1 cellular context compared by ENCODE assay signal in the genomic region with DNA sequence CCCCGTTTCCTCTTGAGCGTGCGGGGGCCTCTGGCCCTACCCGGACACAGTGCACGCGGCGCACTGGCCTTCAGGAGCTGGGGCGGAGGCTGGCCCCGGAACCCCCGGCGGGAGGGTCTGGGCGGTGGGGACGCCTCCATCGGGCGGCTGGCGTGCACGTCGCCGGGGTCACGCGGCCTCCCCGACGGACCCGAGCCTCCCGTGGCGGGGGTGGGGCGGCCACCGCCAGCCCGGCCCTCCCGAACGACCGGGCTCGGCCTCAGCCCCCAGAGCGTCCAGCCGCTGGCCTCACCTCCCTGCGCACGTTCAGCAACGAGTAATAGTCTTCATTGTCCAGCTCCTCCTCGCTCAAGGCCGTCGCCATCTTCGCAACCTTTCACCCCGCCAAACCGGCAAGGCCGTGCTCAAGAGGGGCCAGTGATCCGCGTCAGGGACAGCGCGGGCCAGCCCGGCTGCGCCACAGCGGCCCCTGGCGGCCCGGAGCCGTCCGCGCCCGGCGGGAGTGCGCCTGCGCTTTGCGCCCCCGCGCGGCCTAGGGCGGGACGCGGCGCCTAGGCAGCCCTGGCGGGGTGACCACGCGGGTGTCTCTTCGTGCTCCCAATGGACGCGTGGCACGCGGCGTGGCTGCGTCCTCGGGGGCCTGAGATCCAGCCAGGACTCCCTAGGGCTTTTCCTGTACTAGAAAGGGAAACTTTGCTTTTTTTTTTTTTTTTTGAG.
TF ChIP-seq lines count a peak whose summit lies in the region.

A gene with protein sequence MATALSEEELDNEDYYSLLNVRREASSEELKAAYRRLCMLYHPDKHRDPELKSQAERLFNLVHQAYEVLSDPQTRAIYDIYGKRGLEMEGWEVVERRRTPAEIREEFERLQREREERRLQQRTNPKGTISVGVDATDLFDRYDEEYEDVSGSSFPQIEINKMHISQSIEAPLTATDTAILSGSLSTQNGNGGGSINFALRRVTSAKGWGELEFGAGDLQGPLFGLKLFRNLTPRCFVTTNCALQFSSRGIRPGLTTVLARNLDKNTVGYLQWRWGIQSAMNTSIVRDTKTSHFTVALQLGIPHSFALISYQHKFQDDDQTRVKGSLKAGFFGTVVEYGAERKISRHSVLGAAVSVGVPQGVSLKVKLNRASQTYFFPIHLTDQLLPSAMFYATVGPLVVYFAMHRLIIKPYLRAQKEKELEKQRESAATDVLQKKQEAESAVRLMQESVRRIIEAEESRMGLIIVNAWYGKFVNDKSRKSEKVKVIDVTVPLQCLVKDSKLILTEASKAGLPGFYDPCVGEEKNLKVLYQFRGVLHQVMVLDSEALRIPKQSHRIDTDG (minus strand): TSS at position 380 of the 717 bp plus-strand sequence. CDS start 16 bp downstream, at position 364.

TF ChIP-seq in K562, 482 proteins besides CTCF, POLR2A, EP300 and RAD21 (continued from another document and continues in another):
- TF ChIP-seq MEF2D (tag; conservative IDR thresholded peaks at IDR 0.05; ENCODE audit: low read depth), result 0 out of 2 replicates have a peak, but pooled peaks have one; percentile 44
- peak; percentile 77; the same call in 1 of the 2 replicates for TF ChIP-seq SRSF3 (IDR thresholded peaks at IDR 0.05; ENCODE audit: insufficient read depth, low read length)
- TF ChIP-seq ZNF77 (CRISPR knock-in tag; IDR thresholded peaks at IDR 0.05), result no peak
- peak; percentile 82 for TF ChIP-seq ZNF121 (CRISPR knock-in tag; conservative IDR thresholded peaks at IDR 0.05)
- 0 out of 2 replicates have a peak, but pooled peaks have one; percentile 67 for TF ChIP-seq ZBTB17 (CRISPR knock-in tag; IDR thresholded peaks at IDR 0.05)
- TF ChIP-seq BRD4 (IDR thresholded peaks at IDR 0.05), result peak; percentile 85
- TF ChIP-seq USF1 (CRISPR knock-in tag; IDR thresholded peaks at IDR 0.05), result peak; percentile 49
- peak; percentile 84; the same call in 1 of the 2 replicates for TF ChIP-seq CBX1 (IDR thresholded peaks at IDR 0.05; ENCODE audit: low read depth)
- no peak for TF ChIP-seq HDGF (IDR thresholded peaks at IDR 0.05)
- peak; percentile 50 for TF ChIP-seq RBM39 (optimal IDR thresholded peaks at IDR 0.05; ENCODE audit: low read depth, low read length)
- TF ChIP-seq KDM5B (IDR thresholded peaks at IDR 0.05; ENCODE audit: insufficient replicate concordance, low read depth, low read length), result peak; percentile 65
- TF ChIP-seq POLR2G (IDR thresholded peaks at IDR 0.05; ENCODE audit: low read depth, low read length), result peak; percentile 94
- TF ChIP-seq ZNF277 (CRISPR knock-in tag; IDR thresholded peaks at IDR 0.05; ENCODE audit: borderline replicate concordance), result no peak
- peak; percentile 86 for TF ChIP-seq EGR1 (conservative IDR thresholded peaks at IDR 0.05)
- TF ChIP-seq CREB1 (IDR thresholded peaks at IDR 0.05), result peak; percentile 82
- peak; percentile 78 for TF ChIP-seq CREB1 (CRISPR knock-in tag; IDR thresholded peaks at IDR 0.05)
- TF ChIP-seq SNIP1 (IDR thresholded peaks at IDR 0.05; ENCODE audit: low read depth), result no peak
- TF ChIP-seq SIX5 (IDR thresholded peaks at IDR 0.05; ENCODE audit: borderline replicate concordance in 1 of 2, insufficient read depth in 1 of 2, low read depth in 1 of 2, low read length in 2 of 2), result peak in 1 of 2 experiments; percentile 62; a peak in 3 of 4 replicates
- TF ChIP-seq ZFX (CRISPR knock-in tag; IDR thresholded peaks at IDR 0.05), result peak; percentile 94
- peak; percentile 100 for TF ChIP-seq RB1 (IDR thresholded peaks at IDR 0.05; ENCODE audit: low read depth)
- TF ChIP-seq, protein P1, sequence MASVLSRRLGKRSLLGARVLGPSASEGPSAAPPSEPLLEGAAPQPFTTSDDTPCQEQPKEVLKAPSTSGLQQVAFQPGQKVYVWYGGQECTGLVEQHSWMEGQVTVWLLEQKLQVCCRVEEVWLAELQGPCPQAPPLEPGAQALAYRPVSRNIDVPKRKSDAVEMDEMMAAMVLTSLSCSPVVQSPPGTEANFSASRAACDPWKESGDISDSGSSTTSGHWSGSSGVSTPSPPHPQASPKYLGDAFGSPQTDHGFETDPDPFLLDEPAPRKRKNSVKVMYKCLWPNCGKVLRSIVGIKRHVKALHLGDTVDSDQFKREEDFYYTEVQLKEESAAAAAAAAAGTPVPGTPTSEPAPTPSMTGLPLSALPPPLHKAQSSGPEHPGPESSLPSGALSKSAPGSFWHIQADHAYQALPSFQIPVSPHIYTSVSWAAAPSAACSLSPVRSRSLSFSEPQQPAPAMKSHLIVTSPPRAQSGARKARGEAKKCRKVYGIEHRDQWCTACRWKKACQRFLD (CRISPR knock-in tag; IDR thresholded peaks at IDR 0.05), result peak; percentile 96
- no peak; the same call in 1 of the 2 replicates for TF ChIP-seq ILF3 (IDR thresholded peaks at IDR 0.05; ENCODE audit: borderline replicate concordance)
- TF ChIP-seq ZNF232 (CRISPR knock-in tag; IDR thresholded peaks at IDR 0.05), result peak; percentile 98
- peak; percentile 74; the same call in 1 of the 2 replicates for TF ChIP-seq MBD2 (IDR thresholded peaks at IDR 0.05; ENCODE audit: borderline replicate concordance, low read depth)
- no peak for TF ChIP-seq ZNF444 (CRISPR knock-in tag; IDR thresholded peaks at IDR 0.05)
- TF ChIP-seq ARHGAP35 (IDR thresholded peaks at IDR 0.05; ENCODE audit: partially characterized antibody), result no peak
- no peak for TF ChIP-seq JUNB (CRISPR knock-in tag; conservative IDR thresholded peaks at IDR 0.05)
- peak; percentile 78 to 94 for TF ChIP-seq MNT (conservative IDR thresholded peaks at IDR 0.05)
- peak; percentile 65 for TF ChIP-seq MXI1 (IDR thresholded peaks at IDR 0.05; ENCODE audit: low read depth, low read length)
- TF ChIP-seq, protein P2, sequence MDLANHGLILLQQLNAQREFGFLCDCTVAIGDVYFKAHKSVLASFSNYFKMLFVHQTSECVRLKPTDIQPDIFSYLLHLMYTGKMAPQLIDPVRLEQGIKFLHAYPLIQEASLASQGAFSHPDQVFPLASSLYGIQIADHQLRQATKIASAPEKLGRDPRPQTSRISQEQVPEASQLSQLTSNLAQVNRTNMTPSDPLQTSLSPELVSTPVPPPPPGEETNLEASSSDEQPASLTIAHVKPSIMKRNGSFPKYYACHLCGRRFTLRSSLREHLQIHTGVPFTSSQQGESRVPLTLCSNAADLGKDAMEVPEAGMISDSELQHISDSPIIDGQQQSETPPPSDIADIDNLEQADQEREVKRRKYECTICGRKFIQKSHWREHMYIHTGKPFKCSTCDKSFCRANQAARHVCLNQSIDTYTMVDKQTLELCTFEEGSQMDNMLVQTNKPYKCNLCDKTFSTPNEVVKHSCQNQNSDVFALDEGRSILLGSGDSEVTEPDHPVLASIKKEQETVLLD (IDR thresholded peaks at IDR 0.05), result peak; percentile 75; the same call in 1 of the 2 replicates
- TF ChIP-seq, protein P3, sequence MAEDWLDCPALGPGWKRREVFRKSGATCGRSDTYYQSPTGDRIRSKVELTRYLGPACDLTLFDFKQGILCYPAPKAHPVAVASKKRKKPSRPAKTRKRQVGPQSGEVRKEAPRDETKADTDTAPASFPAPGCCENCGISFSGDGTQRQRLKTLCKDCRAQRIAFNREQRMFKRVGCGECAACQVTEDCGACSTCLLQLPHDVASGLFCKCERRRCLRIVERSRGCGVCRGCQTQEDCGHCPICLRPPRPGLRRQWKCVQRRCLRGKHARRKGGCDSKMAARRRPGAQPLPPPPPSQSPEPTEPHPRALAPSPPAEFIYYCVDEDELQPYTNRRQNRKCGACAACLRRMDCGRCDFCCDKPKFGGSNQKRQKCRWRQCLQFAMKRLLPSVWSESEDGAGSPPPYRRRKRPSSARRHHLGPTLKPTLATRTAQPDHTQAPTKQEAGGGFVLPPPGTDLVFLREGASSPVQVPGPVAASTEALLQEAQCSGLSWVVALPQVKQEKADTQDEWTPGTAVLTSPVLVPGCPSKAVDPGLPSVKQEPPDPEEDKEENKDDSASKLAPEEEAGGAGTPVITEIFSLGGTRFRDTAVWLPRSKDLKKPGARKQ (CRISPR knock-in tag; IDR thresholded peaks at IDR 0.05), result peak; percentile 77; the same call in 1 of the 2 replicates
- TF ChIP-seq ZNF280B (CRISPR knock-in tag; IDR thresholded peaks at IDR 0.05), result no peak
- TF ChIP-seq, protein P4, sequence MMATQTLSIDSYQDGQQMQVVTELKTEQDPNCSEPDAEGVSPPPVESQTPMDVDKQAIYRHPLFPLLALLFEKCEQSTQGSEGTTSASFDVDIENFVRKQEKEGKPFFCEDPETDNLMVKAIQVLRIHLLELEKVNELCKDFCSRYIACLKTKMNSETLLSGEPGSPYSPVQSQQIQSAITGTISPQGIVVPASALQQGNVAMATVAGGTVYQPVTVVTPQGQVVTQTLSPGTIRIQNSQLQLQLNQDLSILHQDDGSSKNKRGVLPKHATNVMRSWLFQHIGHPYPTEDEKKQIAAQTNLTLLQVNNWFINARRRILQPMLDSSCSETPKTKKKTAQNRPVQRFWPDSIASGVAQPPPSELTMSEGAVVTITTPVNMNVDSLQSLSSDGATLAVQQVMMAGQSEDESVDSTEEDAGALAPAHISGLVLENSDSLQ (IDR thresholded peaks at IDR 0.05), result 0 out of 2 replicates have a peak, but pooled peaks have one; percentile 4
